Comparison of ENCODE assay signal across 7 cellular contexts in the genomic region with DNA sequence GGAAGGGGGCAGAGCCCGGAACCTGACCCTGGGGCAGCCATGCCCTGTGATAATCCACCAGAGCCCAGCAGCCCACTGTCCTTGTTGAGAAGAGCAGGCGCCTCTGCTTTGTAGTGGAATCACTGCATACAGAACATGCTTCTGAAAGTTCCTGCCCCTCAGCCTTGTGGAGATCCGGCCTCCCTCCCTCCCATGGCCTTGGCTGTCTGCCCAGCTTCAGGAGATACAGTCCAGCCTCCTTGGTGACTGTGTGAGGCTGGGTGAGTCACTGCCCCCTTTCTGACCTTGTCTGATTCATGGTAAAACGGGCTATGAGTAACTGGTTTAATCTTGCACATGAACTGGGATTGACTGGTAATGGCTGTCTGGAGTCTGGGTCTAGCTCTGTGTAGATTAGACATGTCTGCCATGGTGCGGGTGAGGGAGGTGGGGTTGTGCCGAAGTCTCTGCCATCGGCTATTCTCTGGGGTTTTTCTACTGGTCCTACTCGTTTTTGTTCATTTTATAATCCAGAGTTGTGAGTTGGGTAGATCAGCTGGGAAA.
DNase-seq lines count a peak whose midpoint lies in the region; TF ChIP-seq lines count a peak whose summit lies in the region.
"Not testable (repeated sequence)": the region's sequence is repeated elsewhere in the genome, so short reads cannot be mapped to it uniquely, and the experiment has no call there.

No MANE protein-coding gene starts in this region.

- peak; percentile 37 for DNase-seq in GM12865 (ENCODE audit: low read depth)
- DNase-seq in MG63, result peak; percentile 94
- DNase-seq in SKM-1 treated with dmso at 0.1 percent for 144 hours (lab: John Stamatoyannopoulos, UW; ENCODE audit: unreplicated experiment), result peak; percentile 18
- peak; percentile 98 for DNase-seq in amniotic epithelial cell (ENCODE audit: low read depth)
- DNase-seq in fibroblast of the conjunctiva (ENCODE audit: low read depth), result peak; percentile 95
- DNase-seq in mesothelial cell of epicardium (ENCODE audit: low spot score in 2 of 2, unreplicated experiment in 2 of 2), result peak; percentile 72 to 81
- DNase-seq in stimulated activated CD4-positive, alpha-beta T cell treated with anti-CD3 and anti-CD28 coated beads, Interleukin-2, amount 100 ng/mL, for 24 hours, result peak; percentile 38 to 61

- not testable (repeated sequence) for H3K27me3 Mint-ChIP-seq in mesothelial cell of epicardium (ENCODE audit: low read depth)

- H3K36me3 Mint-ChIP-seq in mesothelial cell of epicardium, result not testable (repeated sequence)

- H3K9me3 ChIP-seq in MG63, result not testable (repeated sequence)

- not testable (repeated sequence) for H3K27me3 ChIP-seq in MG63

- TF ChIP-seq CTCF in GM12865 (IDR thresholded peaks at IDR 0.05; ENCODE audit: insufficient read depth, low read depth, low read length, missing control alignments); mesothelial cell of epicardium (IDR thresholded peaks at IDR 0.05; ENCODE audit: unreplicated experiment): not testable (repeated sequence)

- not testable (repeated sequence) for H3K36me3 ChIP-seq in MG63

- H3K9me3 Mint-ChIP-seq in mesothelial cell of epicardium, result not testable (repeated sequence)

- H3K4me1 Mint-ChIP-seq in mesothelial cell of epicardium, result peaks cover 43% of the 10 kb centered on the region

- H3K27ac Mint-ChIP-seq in mesothelial cell of epicardium, result peak overlapping the region; percentile 98

- peak overlapping the region; percentile 13 for H3K4me3 Mint-ChIP-seq in mesothelial cell of epicardium

- H3K4me3 ChIP-seq in GM12865 (ENCODE audit: low read depth, low read length); MG63: not testable (repeated sequence)

Comparison
In these comparisons a context has a peak if more than half of its experiments do, and no peak if none do; other contexts are left out.
1. DNase-seq: peak in every context shown above with its lines; median percentile 98 in amniotic epithelial cell; 95 in fibroblast of the conjunctiva; 94 in MG63; 76 in mesothelial cell of epicardium; 50 in stimulated activated CD4-positive, alpha-beta T cell treated with anti-CD3 and anti-CD28 coated beads, Interleukin-2, amount 100 ng/mL, for 24 hours; 37 in GM12865; 18 in SKM-1 treated with dmso at 0.1 percent for 144 hours.